Comparison of ENCODE assay signal across 9 cellular contexts in the genomic region with DNA sequence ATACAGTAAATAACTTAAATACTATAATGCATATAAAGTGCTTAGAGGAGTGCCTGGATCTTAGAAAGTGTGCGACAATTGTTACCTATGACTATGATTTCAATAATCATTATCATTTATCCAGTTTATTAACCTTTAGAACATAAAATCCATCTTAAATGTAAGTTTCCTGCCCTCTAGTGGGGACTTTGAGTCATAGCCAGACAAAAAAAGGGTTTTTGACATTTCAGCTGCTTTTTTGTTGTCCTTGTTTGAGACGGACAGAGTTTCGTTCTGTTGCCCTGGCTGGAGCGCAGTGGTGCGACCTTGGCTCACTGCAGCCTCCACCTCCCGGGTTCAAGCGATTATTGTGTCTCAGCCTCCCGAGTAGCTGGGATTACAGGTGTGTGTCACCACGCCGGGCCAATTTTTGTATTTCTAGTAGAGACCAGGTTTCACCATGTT. TPM values are rescaled to one million over a fixed set of nuclear protein-coding genes. Genes with fewer than 3 reads are reported as not detected.
DNase-seq lines count a peak whose midpoint lies in the region; ATAC-seq, FAIRE-seq and TF ChIP-seq lines count a peak whose summit lies in the region.
"Had no signal": no experiment of that assay in that cellular context is flagged by ENCODE, and none has a peak within 500 bp of the region (broad histone marks: within the 10 kb centered on the region; RNA-seq: fewer than 3 reads in every experiment).

No MANE protein-coding gene starts in this region.

- H3K27me3 ChIP-seq in astrocyte (ENCODE audit: insufficient read depth, low read length) = peaks cover 4% of the 10 kb centered on the region

- H3K27me3 Mint-ChIP-seq in activated CD4-positive, alpha-beta T cell treated with anti-CD3 and anti-CD28 coated beads, Interleukin-2, amount 10 ng/mL, durations not matched to agents 24 days and 14 days = peaks cover 35% of the 10 kb centered on the region
- H3K27me3 Mint-ChIP-seq in astrocyte (ENCODE audit: low read depth, unreplicated experiment) = peaks cover 6% of the 10 kb centered on the region
- H3K27me3 Mint-ChIP-seq in effector memory CD8-positive, alpha-beta T cell = peaks cover 15 to 29% of the 10 kb centered on the region in 2 donors

- H3K9me3 ChIP-seq in astrocyte (ENCODE audit: insufficient read depth, low read depth, low read length) = no peaks in the 10 kb centered on the region

- H3K9ac ChIP-seq in astrocyte (ENCODE audit: low read length) = peak overlapping the region; percentile 25

- DNase-seq in activated CD4-positive, alpha-beta T cell treated with anti-CD3 and anti-CD28 coated beads, Interleukin-2, amount 10 ng/mL, durations not matched to agents 24 days and 14 days = peak; percentile 66
- no peak for DNase-seq in activated CD4-positive, alpha-beta T cell treated with anti-CD3 and anti-CD28 coated beads for 1 hour
- DNase-seq in NCI-H146 (lab: John Stamatoyannopoulos, UW) (peak; percentile 7), astrocyte (ENCODE audit: low read depth) (peak; percentile 27), left lobe of liver (ENCODE audit: low spot score) (no peak)
- DNase-seq in effector memory CD8-positive, alpha-beta T cell = no peak
- DNase-seq in stimulated activated CD8-positive, alpha-beta memory T cell treated with anti-CD3 and anti-CD28 coated beads, Interleukin-4, amount 100 ng/mL, for 48 hours = no peak

- peak overlapping the region; percentile 39 for H3K4me2 ChIP-seq in astrocyte (ENCODE audit: low read length)

- peak; percentile 56 for ATAC-seq in left lobe of liver
- ATAC-seq in effector memory CD8-positive, alpha-beta T cell (replicated peaks) = no peak
- ATAC-seq in HG02571 (IDR thresholded peaks at IDR 0.05; ENCODE audit: unreplicated experiment) = no peak

- H3K9me3 Mint-ChIP-seq in activated CD4-positive, alpha-beta T cell treated with anti-CD3 and anti-CD28 coated beads, Interleukin-2, amount 10 ng/mL, durations not matched to agents 24 days and 14 days = no peaks in the 10 kb centered on the region
- no peaks in the 10 kb centered on the region for H3K9me3 Mint-ChIP-seq in astrocyte (ENCODE audit: unreplicated experiment)
- no peaks in the 10 kb centered on the region for H3K9me3 Mint-ChIP-seq in effector memory CD8-positive, alpha-beta T cell
- H3K9me3 Mint-ChIP-seq: activated naive CD4-positive, alpha-beta T cell treated with anti-CD3 and anti-CD28 coated beads, Interleukin-2, amount 50 U/mL, for 24 hours had no signal

- H3K27ac Mint-ChIP-seq in activated CD4-positive, alpha-beta T cell treated with anti-CD3 and anti-CD28 coated beads, Interleukin-2, amount 10 ng/mL, durations not matched to agents 24 days and 14 days = no peak overlapping the region
- H3K27ac Mint-ChIP-seq in astrocyte (ENCODE audit: unreplicated experiment) = no peak overlapping the region
- H3K27ac Mint-ChIP-seq in effector memory CD8-positive, alpha-beta T cell = no peak overlapping the region
- H3K27ac Mint-ChIP-seq: activated naive CD4-positive, alpha-beta T cell treated with anti-CD3 and anti-CD28 coated beads, Interleukin-2, amount 50 U/mL, for 24 hours had no signal

- H3K36me3 Mint-ChIP-seq in activated CD4-positive, alpha-beta T cell treated with anti-CD3 and anti-CD28 coated beads, Interleukin-2, amount 10 ng/mL, durations not matched to agents 24 days and 14 days (ENCODE audit: low read depth) = no peaks in the 10 kb centered on the region
- no peaks in the 10 kb centered on the region for H3K36me3 Mint-ChIP-seq in astrocyte (ENCODE audit: low read depth, unreplicated experiment)
- no peaks in the 10 kb centered on the region for H3K36me3 Mint-ChIP-seq in effector memory CD8-positive, alpha-beta T cell (ENCODE audit: insufficient read depth)
- H3K36me3 Mint-ChIP-seq: activated naive CD4-positive, alpha-beta T cell treated with anti-CD3 and anti-CD28 coated beads, Interleukin-2, amount 50 U/mL, for 24 hours had no signal

- H3K36me3 ChIP-seq in astrocyte (ENCODE audit: insufficient read depth, low read length) = no peaks in the 10 kb centered on the region

- peak overlapping the region; percentile 8 for H2AFZ ChIP-seq in astrocyte (ENCODE audit: low read depth, low read length)

- H3K4me3 Mint-ChIP-seq in activated CD4-positive, alpha-beta T cell treated with anti-CD3 and anti-CD28 coated beads, Interleukin-2, amount 10 ng/mL, durations not matched to agents 24 days and 14 days = no peak overlapping the region
- H3K4me3 Mint-ChIP-seq in astrocyte (ENCODE audit: unreplicated experiment) = no peak overlapping the region
- H3K4me3 Mint-ChIP-seq in effector memory CD8-positive, alpha-beta T cell = no peak overlapping the region
- H3K4me3 Mint-ChIP-seq: activated naive CD4-positive, alpha-beta T cell treated with anti-CD3 and anti-CD28 coated beads, Interleukin-2, amount 50 U/mL, for 24 hours had no signal

- no peaks in the 10 kb centered on the region for H3K4me1 ChIP-seq in astrocyte (ENCODE audit: insufficient read depth, low read length)

- H3K4me3 ChIP-seq in astrocyte (ENCODE audit: insufficient read depth, low read depth, low read length) = no peak overlapping the region

- no peaks in the 10 kb centered on the region for H3K79me2 ChIP-seq in astrocyte (ENCODE audit: insufficient read depth, low read length)

- no peaks in the 10 kb centered on the region for H4K20me1 ChIP-seq in astrocyte (ENCODE audit: insufficient read depth, low read length)

- intact Hi-C loops in activated CD4-positive, alpha-beta T cell treated with anti-CD3 and anti-CD28 coated beads, Interleukin-2, amount 10 ng/mL, durations not matched to agents 24 days and 14 days (cut with micrococcal nuclease) = loop anchor here (1.0 to 5.0 kb wide), 4 partner anchors 34 to 645 kb away; no protein-coding TSS in a partner anchor

- peaks cover 5% of the 10 kb centered on the region for H3K4me1 Mint-ChIP-seq in activated CD4-positive, alpha-beta T cell treated with anti-CD3 and anti-CD28 coated beads, Interleukin-2, amount 10 ng/mL, durations not matched to agents 24 days and 14 days
- H3K4me1 Mint-ChIP-seq in astrocyte (ENCODE audit: low read depth, unreplicated experiment) = peaks cover 2% of the 10 kb centered on the region
- no peaks in the 10 kb centered on the region for H3K4me1 Mint-ChIP-seq in effector memory CD8-positive, alpha-beta T cell (ENCODE audit: low read depth in 2 of 2)
- H3K4me1 Mint-ChIP-seq: activated naive CD4-positive, alpha-beta T cell treated with anti-CD3 and anti-CD28 coated beads, Interleukin-2, amount 50 U/mL, for 24 hours had no signal

- peak; percentile 79 for TF ChIP-seq CTCF in astrocyte (IDR thresholded peaks at IDR 0.05; ENCODE audit: insufficient read depth, low read depth, low read length)

- no peak for FAIRE-seq in astrocyte (lab: Jason Lieb, UNC)

- H3K27ac ChIP-seq in astrocyte (ENCODE audit: low read depth, low read length) = no peak overlapping the region

RNA-seq across cellular contexts. Expression of gene C9orf152, which starts 9.7 kb away (rescaled TPM):
- total RNA-seq in activated CD4-positive, alpha-beta T cell treated with anti-CD3 and anti-CD28 coated beads, Interleukin-2, amount 10 ng/mL, durations not matched to agents 24 days and 14 days = not detected in 2 replicates
- total RNA-seq in astrocyte (0.07 TPM in 1 of 2 replicates, not detected in the other), left lobe of liver (3.0 TPM)

RNA-seq across cellular contexts. Expression of gene TXN, which starts 38.6 kb away (rescaled TPM):
- total RNA-seq in activated CD4-positive, alpha-beta T cell treated with anti-CD3 and anti-CD28 coated beads, Interleukin-2, amount 10 ng/mL, durations not matched to agents 24 days and 14 days = 463 TPM in 2 replicates
- total RNA-seq in astrocyte (259 and 302 TPM in 2 replicates), left lobe of liver (111 TPM)

Comparison
In these comparisons a context has a peak if more than half of its experiments do, and no peak if none do; other contexts are left out.
1. DNase-seq: peak in activated CD4-positive, alpha-beta T cell treated with anti-CD3 and anti-CD28 coated beads, Interleukin-2, amount 10 ng/mL, durations not matched to agents 24 days and 14 days (single experiment), NCI-H146 (single experiment) and astrocyte (single experiment); none in activated CD4-positive, alpha-beta T cell treated with anti-CD3 and anti-CD28 coated beads for 1 hour (single experiment), left lobe of liver (single experiment), effector memory CD8-positive, alpha-beta T cell (0 of 3) and stimulated activated CD8-positive, alpha-beta memory T cell treated with anti-CD3 and anti-CD28 coated beads, Interleukin-4, amount 100 ng/mL, for 48 hours (single experiment).